In the genomic region with DNA sequence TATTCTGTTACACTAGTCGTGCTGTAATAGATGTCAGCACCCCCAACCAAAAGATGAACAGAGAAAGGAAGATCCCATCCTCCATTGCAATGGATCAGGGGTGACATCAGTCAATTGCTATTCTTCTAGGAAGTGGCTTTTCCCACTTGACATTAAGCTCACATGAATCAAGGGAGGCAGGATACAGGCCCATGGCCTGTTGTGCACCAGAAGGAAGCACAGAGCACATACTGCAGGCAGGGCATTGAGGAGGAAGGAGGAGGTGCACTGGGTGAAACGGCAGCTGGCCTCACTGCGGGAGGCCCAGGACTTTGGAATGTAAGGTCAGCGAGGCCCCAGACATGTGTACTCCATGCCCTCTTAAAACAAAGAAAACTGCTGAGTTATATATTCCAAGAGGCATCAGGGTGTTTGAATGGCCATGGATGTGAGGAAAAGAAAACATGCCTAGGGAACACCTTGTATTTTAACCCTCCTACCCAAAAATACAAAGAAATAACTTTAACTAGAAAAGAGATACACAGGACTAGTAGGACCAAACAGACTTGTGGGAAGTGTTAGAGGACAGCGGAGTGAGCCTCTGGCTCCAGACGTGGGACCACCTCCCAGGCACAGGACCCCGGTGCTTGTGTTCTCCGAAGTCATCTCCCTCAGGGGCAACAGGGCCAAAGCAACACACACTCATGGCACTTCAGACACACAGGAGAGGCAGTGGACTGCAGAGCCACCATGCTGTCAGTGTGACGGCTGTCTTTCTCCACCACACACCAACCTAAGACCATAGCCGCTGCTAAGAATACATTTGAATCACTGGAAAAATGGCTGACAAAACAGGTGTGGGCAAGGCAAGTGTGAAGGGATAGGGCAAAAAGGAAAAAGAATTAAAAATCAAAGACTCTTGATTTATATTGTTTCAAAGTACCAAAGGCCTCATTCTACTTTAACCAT, we compare ENCODE assay signal across 8 cellular contexts. TPM values are rescaled to one million over a fixed set of nuclear protein-coding genes. Genes with fewer than 3 reads are reported as not detected.
DNase-seq lines count a peak whose midpoint lies in the region; ATAC-seq and TF ChIP-seq lines count a peak whose summit lies in the region.

No MANE protein-coding gene starts in this region.

- peak; percentile 81 for DNase-seq in HK-2 (ENCODE audit: unreplicated experiment)
- peak; percentile 6 for DNase-seq in SK-MEL-5 (ENCODE audit: low read depth, low spot score)
- peak; percentile 36 for DNase-seq in glutamatergic neuron
- no peak for DNase-seq in smooth muscle cell (lab: John Stamatoyannopoulos, UW; ENCODE audit: unreplicated experiment)
- no peak for DNase-seq in NCI-H2107 (lab: John Stamatoyannopoulos, UW)
- no peak for DNase-seq in stimulated activated CD4-positive, alpha-beta T cell treated with anti-CD3 and anti-CD28 coated beads, Interleukin-4, amount 100 ng/mL, for 24 hours
- DNase-seq in aorta, result no peak
- DNase-seq in stimulated activated naive CD8-positive, alpha-beta T cell treated with anti-CD3 and anti-CD28 coated beads, Interleukin-15, Interleukin-2, amounts not matched to agents 100 U/mL and 50 U/mL, for 24 hours, result no peak

- in situ Hi-C loops in SK-MEL-5 (cut with HindIII; ENCODE audit: low pct_unique_long_range_greater_than_20kb, low sequenced_read_pairs), result no loop called here

- H3K4me3 ChIP-seq in smooth muscle cell, result no peak overlapping the region
- no peak overlapping the region for H3K4me3 ChIP-seq in aorta (ENCODE audit: low read length in 2 of 2)

- H3K4me2 ChIP-seq in smooth muscle cell, result peak overlapping the region; percentile 22

- H3F3A ChIP-seq in smooth muscle cell (ENCODE audit: low read depth), result no peaks in the 10 kb centered on the region

- H3K27ac ChIP-seq in smooth muscle cell (ENCODE audit: low read depth) (peak overlapping the region; percentile 33), aorta (ENCODE audit: low read depth in 1 of 2, low read length in 2 of 2) (no peak overlapping the region)

- intact Hi-C loops in aorta (cut with DNase I), result no loop called here

- H3K36me3 ChIP-seq in smooth muscle cell (ENCODE audit: low read depth), result no peaks in the 10 kb centered on the region
- H3K36me3 ChIP-seq in aorta (ENCODE audit: control insufficient read depth in 1 of 2, insufficient read depth in 2 of 2, low read length in 1 of 2), result peaks cover 0 to 4% of the 10 kb centered on the region in 2 donors

- H3K4me1 ChIP-seq in smooth muscle cell (ENCODE audit: low read depth) (peaks cover 12% of the 10 kb centered on the region), aorta (ENCODE audit: control insufficient read depth in 1 of 2, insufficient read depth in 2 of 2, low read length in 2 of 2) (no peaks in the 10 kb centered on the region)

- no peaks in the 10 kb centered on the region for H3K79me2 ChIP-seq in smooth muscle cell (ENCODE audit: low read depth)

- peaks cover 4% of the 10 kb centered on the region for H3K27me3 Mint-ChIP-seq in glutamatergic neuron (ENCODE audit: unreplicated experiment)

- peaks cover 6% of the 10 kb centered on the region for H3K36me3 Mint-ChIP-seq in glutamatergic neuron (ENCODE audit: unreplicated experiment)

- H3K4me1 Mint-ChIP-seq in glutamatergic neuron (ENCODE audit: low read depth, unreplicated experiment), result peaks cover 12% of the 10 kb centered on the region

- WGBS in smooth muscle cell (ENCODE audit: low lambda C conversion rate), result 62% methylated on average over 10 of the region's 10 CpGs
- 84 to 87% methylated on average over 10 of the region's 10 CpGs for WGBS in aorta, 2 donors

- peak overlapping the region; percentile 81 for H3K27ac Mint-ChIP-seq in glutamatergic neuron (ENCODE audit: unreplicated experiment)

- no peaks in the 10 kb centered on the region for H3K27me3 ChIP-seq in smooth muscle cell (ENCODE audit: low read depth)
- no peaks in the 10 kb centered on the region for H3K27me3 ChIP-seq in aorta (ENCODE audit: control insufficient read depth in 1 of 2, insufficient read depth in 2 of 2, low read length in 1 of 2)

- no peak for TF ChIP-seq CTCF in glutamatergic neuron (IDR thresholded peaks at IDR 0.05; ENCODE audit: partially characterized antibody, unreplicated experiment)
- TF ChIP-seq CTCF in smooth muscle cell (IDR thresholded peaks at IDR 0.05; ENCODE audit: borderline replicate concordance, insufficient read depth, poor library complexity, severe bottlenecking), result no peak

- peaks cover 1% of the 10 kb centered on the region for H3K9me3 Mint-ChIP-seq in glutamatergic neuron (ENCODE audit: unreplicated experiment)

- H4K20me1 ChIP-seq in smooth muscle cell (ENCODE audit: low read depth), result no peaks in the 10 kb centered on the region

- H3K9me3 ChIP-seq in smooth muscle cell (replicated peaks; ENCODE audit: low read depth) (no peaks in the 10 kb centered on the region), aorta (ENCODE audit: control insufficient read depth, low read length) (no peaks in the 10 kb centered on the region)

- no peak overlapping the region for H2AFZ ChIP-seq in smooth muscle cell (ENCODE audit: low read depth)

- H3K9ac ChIP-seq in smooth muscle cell (ENCODE audit: low read depth), result no peak overlapping the region

- ATAC-seq in aorta (ENCODE audit: low FRiP score), result no peak
- ATAC-seq in stimulated activated naive CD8-positive, alpha-beta T cell treated with anti-CD3 and anti-CD28 coated beads, Interleukin-15, Interleukin-2, amounts not matched to agents 100 U/mL and 50 U/mL, for 24 hours, result no peak

- H3K4me3 Mint-ChIP-seq in glutamatergic neuron (ENCODE audit: unreplicated experiment), result no peak overlapping the region

RNA-seq across cellular contexts. Expression of a gene that starts 51.4 kb away (rescaled TPM):
- 52.4 and 58.5 TPM in 2 replicates for total RNA-seq in SK-MEL-5 (2014; rRNA removed; shearing (Covaris generic))
- polyA plus RNA-seq in SK-MEL-5 (2015; cell fraction: cytosol; rRNA removed), result 33.1 and 34.2 TPM in 2 replicates
- 46.0 and 52.2 TPM in 2 replicates for polyA plus RNA-seq in SK-MEL-5 (2015; cell fraction: nucleus; rRNA removed)
- total RNA-seq in glutamatergic neuron (ENCODE audit: unreplicated experiment) (105 TPM), smooth muscle cell (79.9 and 100 TPM in 2 replicates), aorta (10 to 100 TPM; 55.3 to 63.4 TPM)
- polyA plus RNA-seq in smooth muscle cell (56.0 TPM in 2 replicates), aorta (10 to 100 TPM; 43.0 to 66.5 TPM)

Comparison
In these comparisons a context has a peak if more than half of its experiments do, and no peak if none do; other contexts are left out.
1. DNase-seq: peak in HK-2 (single experiment), SK-MEL-5 (single experiment) and glutamatergic neuron (single experiment); none in smooth muscle cell (single experiment), NCI-H2107 (single experiment), stimulated activated CD4-positive, alpha-beta T cell treated with anti-CD3 and anti-CD28 coated beads, Interleukin-4, amount 100 ng/mL, for 24 hours (single experiment), aorta (0 of 2) and stimulated activated naive CD8-positive, alpha-beta T cell treated with anti-CD3 and anti-CD28 coated beads, Interleukin-15, Interleukin-2, amounts not matched to agents 100 U/mL and 50 U/mL, for 24 hours (single experiment).